In the genomic region with DNA sequence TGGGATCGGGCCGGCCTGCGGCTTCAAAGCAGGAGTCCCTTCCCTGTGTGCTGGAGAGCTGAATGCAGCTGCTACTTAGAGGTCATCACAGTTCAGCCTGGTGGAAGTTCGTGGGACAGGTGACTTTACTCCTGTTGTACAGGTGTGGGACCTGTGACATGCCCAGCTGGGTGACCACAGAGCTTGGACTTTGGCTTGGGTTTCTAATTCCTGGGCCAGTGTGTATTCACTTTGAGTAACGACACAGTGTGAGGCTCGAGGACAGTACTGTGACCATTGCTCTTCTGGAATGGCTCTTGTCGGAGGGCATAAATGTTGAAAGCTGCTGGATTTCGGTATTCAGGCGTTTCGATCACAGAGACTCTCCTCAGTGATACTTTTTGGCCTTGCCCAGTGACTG, we compare ENCODE assay signal across 13 cellular contexts.
A peak's percentile ranks its signal among the peaks of the same experiment; 100 is the strongest.
DNase-seq lines count a peak whose midpoint lies in the region; ATAC-seq and TF ChIP-seq lines count a peak whose summit lies in the region.
"Had no signal": no experiment of that assay in that cellular context is flagged by ENCODE, and none has a peak within 500 bp of the region (broad histone marks: within the 10 kb centered on the region; RNA-seq: fewer than 3 reads in every experiment).

No MANE protein-coding gene starts in this region.

- H3K27ac ChIP-seq in cingulate gyrus (ENCODE audit: low read depth, low read length) (peak overlapping the region; percentile 63), mucosa of rectum (ENCODE audit: low read depth in 2 of 2, low read length in 2 of 2) (peak overlapping the region; percentile 55 to 63), tibial artery (peak overlapping the region; percentile 75 to 89)

- no peaks in the 10 kb centered on the region for H3K27me3 ChIP-seq in mucosa of rectum (ENCODE audit: control insufficient read depth in 2 of 2, insufficient read depth in 2 of 2, low read length in 2 of 2)
- H3K27me3 ChIP-seq in tibial artery: no peaks in the 10 kb centered on the region

- no peaks in the 10 kb centered on the region for H3K9me3 ChIP-seq in mucosa of rectum (ENCODE audit: control insufficient read depth in 2 of 2, low read length in 2 of 2)
- H3K9me3 ChIP-seq in tibial artery: no peaks in the 10 kb centered on the region

- intact Hi-C loops in activated CD4-positive, alpha-beta memory T cell treated with anti-CD3 and anti-CD28 coated beads for 36 hours (cut with micrococcal nuclease): no loop called here
- intact Hi-C loops in tibial artery (cut with DNase I; ENCODE audit: low total_unique reads): no loop called here

- POLR2A ChIA-PET in activated CD4-positive, alpha-beta memory T cell treated with anti-CD3 and anti-CD28 coated beads, Interleukin-2, amount 10 ng/mL, durations not matched to agents 7 days and 5 days (lab: Charles Lee): no interaction called here
- POLR2A ChIA-PET in activated CD4-positive, alpha-beta memory T cell treated with anti-CD3 and anti-CD28 coated beads for 36 hours (lab: Charles Lee): no interaction called here

- peaks cover 1 to 21% of the 10 kb centered on the region in 2 donors for H3K36me3 ChIP-seq in mucosa of rectum (ENCODE audit: control insufficient read depth in 2 of 2, insufficient read depth in 2 of 2, low read length in 2 of 2)
- peaks cover 2 to 32% (median 10%) of the 10 kb centered on the region in 3 donors for H3K36me3 ChIP-seq in tibial artery

- H3K9me3 Mint-ChIP-seq in activated CD4-positive, alpha-beta memory T cell treated with anti-CD3 and anti-CD28 coated beads, Interleukin-2, amount 10 ng/mL, durations not matched to agents 7 days and 5 days: no peaks in the 10 kb centered on the region
- H3K9me3 Mint-ChIP-seq in activated CD4-positive, alpha-beta memory T cell treated with anti-CD3 and anti-CD28 coated beads for 36 hours: no peaks in the 10 kb centered on the region
- H3K9me3 Mint-ChIP-seq in activated T-helper 17 cell treated with anti-CD3 and anti-CD28 coated beads, Interleukin-2, amount 50 U/mL, for 72 hours: no peaks in the 10 kb centered on the region
- H3K9me3 Mint-ChIP-seq: activated naive CD4-positive, alpha-beta T cell treated with anti-CD3 and anti-CD28 coated beads for 36 hours; IgD-negative memory B cell had no signal

- H3K4me3 Mint-ChIP-seq in activated CD4-positive, alpha-beta memory T cell treated with anti-CD3 and anti-CD28 coated beads, Interleukin-2, amount 10 ng/mL, durations not matched to agents 7 days and 5 days: no peak overlapping the region
- no peak overlapping the region for H3K4me3 Mint-ChIP-seq in activated CD4-positive, alpha-beta memory T cell treated with anti-CD3 and anti-CD28 coated beads for 36 hours
- H3K4me3 Mint-ChIP-seq in activated T-helper 17 cell treated with anti-CD3 and anti-CD28 coated beads, Interleukin-2, amount 50 U/mL, for 72 hours: no peak overlapping the region
- H3K4me3 Mint-ChIP-seq: activated naive CD4-positive, alpha-beta T cell treated with anti-CD3 and anti-CD28 coated beads for 36 hours; IgD-negative memory B cell had no signal

- H3K27me3 Mint-ChIP-seq in activated CD4-positive, alpha-beta memory T cell treated with anti-CD3 and anti-CD28 coated beads, Interleukin-2, amount 10 ng/mL, durations not matched to agents 7 days and 5 days: no peaks in the 10 kb centered on the region
- no peaks in the 10 kb centered on the region for H3K27me3 Mint-ChIP-seq in activated CD4-positive, alpha-beta memory T cell treated with anti-CD3 and anti-CD28 coated beads for 36 hours
- no peaks in the 10 kb centered on the region for H3K27me3 Mint-ChIP-seq in activated T-helper 17 cell treated with anti-CD3 and anti-CD28 coated beads, Interleukin-2, amount 50 U/mL, for 72 hours
- H3K27me3 Mint-ChIP-seq: IgD-negative memory B cell had no signal

- ATAC-seq in activated T-helper 17 cell treated with anti-CD3 and anti-CD28 coated beads, Interleukin-2, amount 50 U/mL, for 72 hours (replicated peaks): no peak
- no peak for ATAC-seq in HG02798 (IDR thresholded peaks at IDR 0.05; ENCODE audit: poor library complexity, unreplicated experiment)

- TF ChIP-seq CTCF in tibial artery (IDR thresholded peaks at IDR 0.05): no peak

- H3K9ac ChIP-seq in mucosa of rectum (ENCODE audit: low read depth in 1 of 2, low read length in 2 of 2): no peak overlapping the region

- H3K4me1 Mint-ChIP-seq in activated CD4-positive, alpha-beta memory T cell treated with anti-CD3 and anti-CD28 coated beads, Interleukin-2, amount 10 ng/mL, durations not matched to agents 7 days and 5 days: peaks cover 14% of the 10 kb centered on the region
- H3K4me1 Mint-ChIP-seq in activated CD4-positive, alpha-beta memory T cell treated with anti-CD3 and anti-CD28 coated beads for 36 hours (ENCODE audit: low read depth): peaks cover 11% of the 10 kb centered on the region
- peaks cover 14% of the 10 kb centered on the region for H3K4me1 Mint-ChIP-seq in activated T-helper 17 cell treated with anti-CD3 and anti-CD28 coated beads, Interleukin-2, amount 50 U/mL, for 72 hours

- no peak for DNase-seq in activated CD4-positive, alpha-beta memory T cell treated with anti-CD3 and anti-CD28 coated beads, Interleukin-2, amount 10 ng/mL, durations not matched to agents 7 days and 5 days
- no peak for DNase-seq in activated CD4-positive, alpha-beta memory T cell treated with anti-CD3 and anti-CD28 coated beads for 36 hours
- no peak for DNase-seq in tibial artery
- DNase-seq in D341Med (ENCODE audit: low spot score): no peak
- DNase-seq: activated naive CD4-positive, alpha-beta T cell treated with anti-CD3 and anti-CD28 coated beads for 36 hours; Calu3; NCI-H1694; NCI-H526 had no signal

- H3K36me3 Mint-ChIP-seq in activated CD4-positive, alpha-beta memory T cell treated with anti-CD3 and anti-CD28 coated beads, Interleukin-2, amount 10 ng/mL, durations not matched to agents 7 days and 5 days (ENCODE audit: low read depth): peaks cover 30% of the 10 kb centered on the region
- H3K36me3 Mint-ChIP-seq in activated CD4-positive, alpha-beta memory T cell treated with anti-CD3 and anti-CD28 coated beads for 36 hours: peaks cover 18% of the 10 kb centered on the region
- peaks cover 87% of the 10 kb centered on the region for H3K36me3 Mint-ChIP-seq in activated T-helper 17 cell treated with anti-CD3 and anti-CD28 coated beads, Interleukin-2, amount 50 U/mL, for 72 hours (ENCODE audit: low read depth)

- CTCF ChIA-PET in activated CD4-positive, alpha-beta memory T cell treated with anti-CD3 and anti-CD28 coated beads, Interleukin-2, amount 10 ng/mL, durations not matched to agents 7 days and 5 days (lab: Charles Lee): no interaction called here
- CTCF ChIA-PET in activated CD4-positive, alpha-beta memory T cell treated with anti-CD3 and anti-CD28 coated beads for 36 hours (lab: Charles Lee): interaction anchor here (1.2 kb wide), 1 partner anchor 282 kb away, joined by 3 read pairs; no protein-coding TSS in a partner anchor

- H3K4me1 ChIP-seq in mucosa of rectum (ENCODE audit: control insufficient read depth in 2 of 2, insufficient read depth in 2 of 2, low read length in 2 of 2): peaks cover 18 to 25% of the 10 kb centered on the region in 2 donors
- peaks cover 5 to 82% (median 63%) of the 10 kb centered on the region in 4 donors for H3K4me1 ChIP-seq in tibial artery

- peak overlapping the region; percentile 31 for H3K27ac Mint-ChIP-seq in activated CD4-positive, alpha-beta memory T cell treated with anti-CD3 and anti-CD28 coated beads, Interleukin-2, amount 10 ng/mL, durations not matched to agents 7 days and 5 days
- no peak overlapping the region for H3K27ac Mint-ChIP-seq in activated CD4-positive, alpha-beta memory T cell treated with anti-CD3 and anti-CD28 coated beads for 36 hours
- H3K27ac Mint-ChIP-seq in activated T-helper 17 cell treated with anti-CD3 and anti-CD28 coated beads, Interleukin-2, amount 50 U/mL, for 72 hours: no peak overlapping the region
- H3K27ac Mint-ChIP-seq: activated naive CD4-positive, alpha-beta T cell treated with anti-CD3 and anti-CD28 coated beads for 36 hours had no signal

- no peak overlapping the region for H3K4me3 ChIP-seq in mucosa of rectum (ENCODE audit: low read length in 2 of 2)
- no peak overlapping the region for H3K4me3 ChIP-seq in tibial artery
